Comparison of ENCODE assay signal across 1 cellular context in genomic region chr5:1950096-1950707, GRCh38.
TF ChIP-seq lines count a peak whose summit lies in the region.

No MANE protein-coding gene starts in this region.

TF ChIP-seq in GM12891, 5 proteins besides CTCF, POLR2A, EP300 and RAD21:
- TF ChIP-seq POU2F2 (IDR thresholded peaks at IDR 0.05; ENCODE audit: low read depth, low read length): no peak
- no peak for TF ChIP-seq TAF1 (IDR thresholded peaks at IDR 0.05; ENCODE audit: low read depth, low read length)
